ENCODE assay signal across 32 cellular contexts in genomic region chr2:187148059-187148714, GRCh38.
DNase-seq lines count a peak whose midpoint lies in the region; ATAC-seq and TF ChIP-seq lines count a peak whose summit lies in the region.
"Had no signal": no experiment of that assay in that cellular context is flagged by ENCODE, and none has a peak within 500 bp of the region (broad histone marks: within the 10 kb centered on the region; RNA-seq: fewer than 3 reads in every experiment).

No MANE protein-coding gene starts in this region.

- no peaks in the 10 kb centered on the region for H3K36me3 ChIP-seq in osteoblast (ENCODE audit: insufficient read depth, low read length)
- H3K36me3 ChIP-seq: brain microvascular endothelial cell, heart right ventricle, neutrophil, stomach, tibial nerve had no signal

- H3K4me3 ChIP-seq in osteoblast (ENCODE audit: insufficient read depth, low read length), result no peak overlapping the region
- H3K4me3 ChIP-seq: GM23248, heart right ventricle, stomach, tibial nerve had no signal

- no peaks in the 10 kb centered on the region for H3K9me3 ChIP-seq in osteoblast (ENCODE audit: low read depth, low read length)
- H3K9me3 ChIP-seq: neutrophil had no signal

- peak; percentile 40 for DNase-seq in NCI-H2171 treated with DMSO at 0.1 percent for 48 hours (lab: John Stamatoyannopoulos, UW)
- no peak for DNase-seq in NCI-H2171 (lab: John Stamatoyannopoulos, UW)
- DNase-seq in NAMALWA (ENCODE audit: low spot score), result peak; percentile 9
- no peak for DNase-seq in osteoblast (ENCODE audit: insufficient read length, low spot score, missing footprints)
- no peak for DNase-seq in stimulated activated CD4-positive, alpha-beta T cell treated with anti-CD3 and anti-CD28 coated beads, Interleukin-4, amount 100 ng/mL, for 24 hours
- DNase-seq in CD1c-positive myeloid dendritic cell (ENCODE audit: extremely low spot score), result no peak
- DNase-seq: 8988T; activated CD4-positive, alpha-beta T cell treated with anti-CD3 and anti-CD28 coated beads for 48 hours; activated naive CD4-positive, alpha-beta T cell treated with Interleukin-2 at 50 U/mL for 16 hours; activated T-cell treated with anti-CD3 and anti-CD28 coated beads, Interleukin-2, amount 50 U/mL, for 48 hours; AML-193; brain microvascular endothelial cell; CD8-positive, alpha-beta T cell; DMS53; erythroblast; GM23248; heart right ventricle; Karpas-422; mesendoderm; NCI-H1048; NCI-H187 treated with DMSO at 0.1 percent for 48 hours; NCI-H2227 treated with DMSO at 0.1 percent for 48 hours; NCI-H748 treated with DMSO at 0.1 percent for 48 hours; stimulated activated CD8-positive, alpha-beta memory T cell treated with anti-CD3 and anti-CD28 coated beads, Interleukin-4, amount 100 ng/mL, for 48 hours; stomach had no signal

- H3K79me2 ChIP-seq in osteoblast (ENCODE audit: insufficient read depth, low read length), result no peaks in the 10 kb centered on the region

- ATAC-seq in HG02885 (IDR thresholded peaks at IDR 0.05; ENCODE audit: poor library complexity, unreplicated experiment) (peak; percentile 50), HG03039 (IDR thresholded peaks at IDR 0.05; ENCODE audit: unreplicated experiment) (no peak)
- ATAC-seq: CD8-positive, alpha-beta T cell; heart right ventricle; SK-N-SH treated with all-trans-retinoic acid at 6 μM for 48 hours had no signal

- no peaks in the 10 kb centered on the region for H3K27me3 ChIP-seq in osteoblast (ENCODE audit: insufficient read depth, low read length)
- H3K27me3 ChIP-seq: brain microvascular endothelial cell, heart right ventricle, neutrophil, stomach, tibial nerve had no signal

- H2AFZ ChIP-seq in osteoblast (ENCODE audit: low read length), result no peak overlapping the region
- H2AFZ ChIP-seq: GM23248 had no signal

- H3K4me1 ChIP-seq in osteoblast (ENCODE audit: insufficient read depth, low read length), result no peaks in the 10 kb centered on the region
- H3K4me1 ChIP-seq: heart right ventricle, stomach, tibial nerve had no signal

- no peak overlapping the region for H3K4me2 ChIP-seq in osteoblast (ENCODE audit: insufficient read depth, low read length)

- no peak for TF ChIP-seq CTCF in osteoblast (IDR thresholded peaks at IDR 0.05; ENCODE audit: extremely low read depth, low read depth, low read length)

- no peak overlapping the region for H3K27ac ChIP-seq in osteoblast (ENCODE audit: low read depth, low read length)
- H3K27ac ChIP-seq: brain microvascular endothelial cell, GM23248, heart right ventricle, HL-60, neutrophil, RWPE1, stomach, tibial nerve had no signal

- H4K20me1 ChIP-seq in osteoblast (ENCODE audit: insufficient read depth, low read length), result no peaks in the 10 kb centered on the region

Comparison
In these comparisons a context has a peak if more than half of its experiments do, and no peak if none do; other contexts are left out.
1. DNase-seq: peak in NCI-H2171 treated with DMSO at 0.1 percent for 48 hours (single experiment) and NAMALWA (single experiment); none in NCI-H2171 (single experiment), osteoblast (single experiment), stimulated activated CD4-positive, alpha-beta T cell treated with anti-CD3 and anti-CD28 coated beads, Interleukin-4, amount 100 ng/mL, for 24 hours (single experiment) and CD1c-positive myeloid dendritic cell (single experiment).